In genomic region chr14:35386673-35387125, GRCh38 we compare ENCODE assay signal across 14 cellular contexts. TPM values are rescaled to one million over a fixed set of nuclear protein-coding genes. Genes with fewer than 3 reads are reported as not detected.
DNase-seq lines count a peak whose midpoint lies in the region; ATAC-seq and TF ChIP-seq lines count a peak whose summit lies in the region.
"Had no signal": no experiment of that assay in that cellular context is flagged by ENCODE, and none has a peak within 500 bp of the region (broad histone marks: within the 10 kb centered on the region; RNA-seq: fewer than 3 reads in every experiment).

No MANE protein-coding gene starts in this region.

- peak overlapping the region; percentile 33; the same call in 1 of the 2 replicates for H3K4me3 ChIP-seq in BE2C (ENCODE audit: low read depth, low read length)
- no peak overlapping the region for H3K4me3 ChIP-seq in colonic mucosa
- H3K4me3 ChIP-seq in muscle layer of colon (ENCODE audit: low read depth in 1 of 2, low read length in 2 of 2), result no peak overlapping the region
- H3K4me3 ChIP-seq: upper lobe of left lung had no signal

- H3K27me3 ChIP-seq in BE2C, result no peaks in the 10 kb centered on the region
- H3K27me3 ChIP-seq in colonic mucosa, result no peaks in the 10 kb centered on the region
- H3K27me3 ChIP-seq in muscle layer of colon (ENCODE audit: control insufficient read depth in 1 of 2, insufficient read depth in 2 of 2, low read length in 2 of 2), result no peaks in the 10 kb centered on the region
- H3K27me3 ChIP-seq: neutrophil, upper lobe of left lung had no signal

- no peak overlapping the region for H3K9ac ChIP-seq in colonic mucosa (ENCODE audit: low read depth in 2 of 2, low read length in 2 of 2)
- H3K9ac ChIP-seq in muscle layer of colon (ENCODE audit: low read length), result no peak overlapping the region

- DNase-seq in BE2C (peak; percentile 90), NCI-H2171 (lab: John Stamatoyannopoulos, UW) (peak; percentile 98), colonic mucosa (no peak), AML-193 (lab: John Stamatoyannopoulos, UW) (no peak), hepatic stellate cell (ENCODE audit: low spot score) (no peak)
- DNase-seq in stimulated activated CD4-positive, alpha-beta T cell treated with anti-CD3 and anti-CD28 coated beads, Interleukin-2, amount 100 ng/mL, for 24 hours, result no peak
- DNase-seq: activated CD4-positive, alpha-beta T cell treated with anti-CD3 and anti-CD28 coated beads, Interleukin-2, amount 10 ng/mL, durations not matched to agents 7 days and 5 days; activated naive CD4-positive, alpha-beta T cell treated with anti-CD3 and anti-CD28 coated beads for 36 hours; effector memory CD4-positive, alpha-beta T cell; NCI-H1417 treated with DMSO at 0.1 percent for 48 hours; upper lobe of left lung had no signal

- intact Hi-C loops in colonic mucosa (cut with DNase I), result no loop called here

- H3K27ac ChIP-seq in colonic mucosa (peak overlapping the region; percentile 59), muscle layer of colon (ENCODE audit: low read depth, low read length) (peak overlapping the region; percentile 97)
- H3K27ac ChIP-seq: neutrophil had no signal

- no peaks in the 10 kb centered on the region for H3K36me3 ChIP-seq in BE2C
- no peaks in the 10 kb centered on the region for H3K36me3 ChIP-seq in colonic mucosa
- H3K36me3 ChIP-seq in muscle layer of colon (ENCODE audit: insufficient read depth, low read length), result no peaks in the 10 kb centered on the region
- H3K36me3 ChIP-seq: neutrophil, upper lobe of left lung had no signal

- ATAC-seq in GM19023 (IDR thresholded peaks at IDR 0.05; ENCODE audit: unreplicated experiment), result no peak

- H3K4me1 ChIP-seq in BE2C, result peaks cover 36% of the 10 kb centered on the region
- H3K4me1 ChIP-seq in colonic mucosa, result peaks cover 10% of the 10 kb centered on the region
- peaks cover 42% of the 10 kb centered on the region for H3K4me1 ChIP-seq in muscle layer of colon (ENCODE audit: insufficient read depth, low read length)

- TF ChIP-seq CTCF in BE2C (IDR thresholded peaks at IDR 0.05; ENCODE audit: low read depth, low read length), result no peak
- no peak for TF ChIP-seq CTCF in colonic mucosa (IDR thresholded peaks at IDR 0.05)

- H3K9me3 ChIP-seq in BE2C (no peaks in the 10 kb centered on the region), colonic mucosa (no peaks in the 10 kb centered on the region), muscle layer of colon (ENCODE audit: low read length) (no peaks in the 10 kb centered on the region)
- H3K9me3 ChIP-seq: neutrophil, upper lobe of left lung had no signal

RNA-seq across cellular contexts. Expression of gene NFKBIA, which starts 17.9 kb away (rescaled TPM):
- 111 TPM for polyA plus RNA-seq in BE2C (2012; ENCODE audit: insufficient read depth, insufficient read length, low read depth)
- 100 to 1,000 TPM in 1 of 2 donors, 10 to 100 TPM in 1; 78.2 to 125 TPM for total RNA-seq in colonic mucosa

Comparison
In these comparisons a context has a peak if more than half of its experiments do, and no peak if none do; other contexts are left out.
1. DNase-seq: peak in BE2C (single experiment) and NCI-H2171 (single experiment); none in colonic mucosa (single experiment), AML-193 (0 of 2), stimulated activated CD4-positive, alpha-beta T cell treated with anti-CD3 and anti-CD28 coated beads, Interleukin-2, amount 100 ng/mL, for 24 hours (0 of 2) and hepatic stellate cell (single experiment).